In genomic region chr10:13990392-13990805, GRCh38 we compare ENCODE assay signal across 10 cellular contexts.
DNase-seq lines count a peak whose midpoint lies in the region; ATAC-seq and TF ChIP-seq lines count a peak whose summit lies in the region.
"Had no signal": no experiment of that assay in that cellular context is flagged by ENCODE, and none has a peak within 500 bp of the region (broad histone marks: within the 10 kb centered on the region; RNA-seq: fewer than 3 reads in every experiment).

No MANE protein-coding gene starts in this region.

- peaks cover 19% of the 10 kb centered on the region for H3K36me3 Mint-ChIP-seq in osteocyte (ENCODE audit: unreplicated experiment)
- no peaks in the 10 kb centered on the region for H3K36me3 Mint-ChIP-seq in activated T-cell treated with anti-CD3 and anti-CD28 coated beads, Interleukin-2, amount 50 U/mL, for 4 hours (ENCODE audit: insufficient read depth)

- intact Hi-C loops in Right ventricle myocardium inferior (cut with DNase I) (loop anchor here (5.0 to 10.0 kb wide), 3 partner anchors 104 to 203 kb away; no protein-coding TSS in a partner anchor), cardiac septum (cut with DNase I) (no loop called here)

- ATAC-seq in Right ventricle myocardium inferior (peak; percentile 79), HG02852 (IDR thresholded peaks at IDR 0.05; ENCODE audit: unreplicated experiment) (no peak)
- ATAC-seq in activated T-cell treated with anti-CD3 and anti-CD28 coated beads, Interleukin-2, amount 50 U/mL, for 4 hours, result no peak
- ATAC-seq: activated T-cell treated with anti-CD3 and anti-CD28 coated beads, Interleukin-2, amount 50 U/mL, for 72 hours had no signal

- peaks cover 81% of the 10 kb centered on the region for H3K4me1 Mint-ChIP-seq in osteocyte (ENCODE audit: unreplicated experiment)
- peaks cover 29% of the 10 kb centered on the region for H3K4me1 Mint-ChIP-seq in activated T-cell treated with anti-CD3 and anti-CD28 coated beads, Interleukin-2, amount 50 U/mL, for 4 hours (ENCODE audit: low read depth)

- DNase-seq in Right ventricle myocardium inferior (ENCODE audit: missing footprints) (no peak), cardiac septum (ENCODE audit: low spot score) (no peak), foreskin fibroblast (peak; percentile 76 to 87), osteocyte (ENCODE audit: extremely low spot score, unreplicated experiment) (no peak), 8988T (no peak), GM13977 (ENCODE audit: low spot score) (no peak)
- no peak for DNase-seq in activated T-cell treated with anti-CD3 and anti-CD28 coated beads, Interleukin-2, amount 50 U/mL, for 4 hours
- DNase-seq: activated T-cell treated with anti-CD3 and anti-CD28 coated beads, Interleukin-2, amount 50 U/mL, for 72 hours; NCI-H526 treated with DMSO at 0.1 percent for 48 hours had no signal

- H3K27me3 Mint-ChIP-seq in osteocyte (ENCODE audit: unreplicated experiment), result no peaks in the 10 kb centered on the region
- H3K27me3 Mint-ChIP-seq in activated T-cell treated with anti-CD3 and anti-CD28 coated beads, Interleukin-2, amount 50 U/mL, for 4 hours (ENCODE audit: low read depth), result no peaks in the 10 kb centered on the region

- H3K27ac Mint-ChIP-seq in osteocyte (ENCODE audit: unreplicated experiment), result peak overlapping the region; percentile 96
- H3K27ac Mint-ChIP-seq: activated T-cell treated with anti-CD3 and anti-CD28 coated beads, Interleukin-2, amount 50 U/mL, for 72 hours had no signal

- H3K4me3 ChIP-seq in foreskin fibroblast (ENCODE audit: low read depth in 1 of 2, low read length in 2 of 2), result peak overlapping the region in 1 of 2 donors; percentile 3

- no peak for TF ChIP-seq CTCF in foreskin fibroblast (IDR thresholded peaks at IDR 0.05; ENCODE audit: low read depth, low read length)
- TF ChIP-seq CTCF in osteocyte (IDR thresholded peaks at IDR 0.05), result no peak
- TF ChIP-seq CTCF in GM13977 (IDR thresholded peaks at IDR 0.05; ENCODE audit: extremely low read depth, insufficient read depth, missing control alignments), result no peak

- H3K4me3 Mint-ChIP-seq in osteocyte (ENCODE audit: unreplicated experiment), result peak overlapping the region; percentile 49
- no peak overlapping the region for H3K4me3 Mint-ChIP-seq in activated T-cell treated with anti-CD3 and anti-CD28 coated beads, Interleukin-2, amount 50 U/mL, for 4 hours
- H3K4me3 Mint-ChIP-seq: activated T-cell treated with anti-CD3 and anti-CD28 coated beads, Interleukin-2, amount 50 U/mL, for 72 hours had no signal

- in situ Hi-C loops in GM13977 (cut with MboI; ENCODE audit: low pct_unique_long_range_greater_than_20kb, low sequenced_read_pairs, unreplicated experiment), result no loop called here

- no peaks in the 10 kb centered on the region for H3K9me3 Mint-ChIP-seq in osteocyte (ENCODE audit: unreplicated experiment)
- H3K9me3 Mint-ChIP-seq in activated T-cell treated with anti-CD3 and anti-CD28 coated beads, Interleukin-2, amount 50 U/mL, for 4 hours, result no peaks in the 10 kb centered on the region
- H3K9me3 Mint-ChIP-seq: activated T-cell treated with anti-CD3 and anti-CD28 coated beads, Interleukin-2, amount 50 U/mL, for 72 hours had no signal

Comparison
In these comparisons a context has a peak if more than half of its experiments do, and no peak if none do; other contexts are left out.
1. DNase-seq: peak in foreskin fibroblast (2 of 2); none in Right ventricle myocardium inferior (single experiment), cardiac septum (single experiment), osteocyte (single experiment), 8988T (single experiment), activated T-cell treated with anti-CD3 and anti-CD28 coated beads, Interleukin-2, amount 50 U/mL, for 4 hours (single experiment) and GM13977 (single experiment).